Comparison of ENCODE assay signal across 8 cellular contexts in genomic region chr20:34705008-34705382, GRCh38. TPM values are rescaled to one million over a fixed set of nuclear protein-coding genes. Genes with fewer than 3 reads are reported as not detected.
A peak's percentile ranks its signal among the peaks of the same experiment; 100 is the strongest.
DNase-seq lines count a peak whose midpoint lies in the region; ATAC-seq and TF ChIP-seq lines count a peak whose summit lies in the region.

No MANE protein-coding gene starts in this region.

- H3K4me3 Mint-ChIP-seq in endodermal cell, result peak overlapping the region; percentile 90

- ATAC-seq in left lobe of liver, result no peak

- H3K4me2 ChIP-seq in DOHH2 (ENCODE audit: low read length) (peak overlapping the region; percentile 97), OCI-LY3 (ENCODE audit: low read length) (peak overlapping the region; percentile 96)

- H4K20me1 ChIP-seq in DOHH2 (ENCODE audit: control insufficient read depth, insufficient read depth, low read depth, low read length) (no peaks in the 10 kb centered on the region), OCI-LY3 (ENCODE audit: insufficient read depth, low read length) (no peaks in the 10 kb centered on the region)

- intact Hi-C loops in ovary (cut with DNase I), result loop anchor here in 3 of 4 donors (2.0 to 10.0 kb wide), 4 partner anchors 146 to 393 kb away; partner anchors contain the start of gene MAP1LC3A (in 1 of the 3)

- H3F3A ChIP-seq in DOHH2 (ENCODE audit: control insufficient read depth, insufficient read depth), result peaks cover 14% of the 10 kb centered on the region

- DNase-seq in endodermal cell (no peak), ovary (no peak), left lobe of liver (ENCODE audit: low spot score) (no peak), DMS114 treated with DMSO at 0.1 percent for 48 hours (lab: John Stamatoyannopoulos, UW; ENCODE audit: unreplicated experiment) (no peak), GM19240 (ENCODE audit: insufficient read length, low spot score) (no peak), COR-L47 (lab: John Stamatoyannopoulos, UW) (no peak)

- H3K27me3 ChIP-seq in DOHH2 (ENCODE audit: control insufficient read depth, low read length) (peaks cover 10% of the 10 kb centered on the region), OCI-LY3 (ENCODE audit: low read depth, low read length) (peaks cover 18% of the 10 kb centered on the region), endodermal cell (ENCODE audit: control insufficient read depth, insufficient read depth, low read length, poor library complexity, severe bottlenecking) (peaks cover 8% of the 10 kb centered on the region), ovary (no peaks in the 10 kb centered on the region)

- 67 to 68% methylated on average over 4 to 5 of the region's 5 CpGs for WGBS in endodermal cell (ENCODE audit: insufficient coverage in 1 of 2, insufficient read length in 1 of 2), 2 experiments
- WGBS in ovary, 3 donors, result 19 to 29% (median 21%) methylated on average over 5 of the region's 5 CpGs

- H3K4me3 ChIP-seq in DOHH2 (ENCODE audit: low read length) (peak overlapping the region; percentile 85), OCI-LY3 (ENCODE audit: low read length) (peak overlapping the region; percentile 78), endodermal cell (ENCODE audit: low read length) (peak overlapping the region; percentile 88), ovary (peak overlapping the region; percentile 68)

- peaks cover 28% of the 10 kb centered on the region for H3K4me1 ChIP-seq in DOHH2 (ENCODE audit: control insufficient read depth, low read length)
- H3K4me1 ChIP-seq in OCI-LY3 (ENCODE audit: low read length), result peaks cover 18% of the 10 kb centered on the region
- peaks cover 5% of the 10 kb centered on the region for H3K4me1 ChIP-seq in endodermal cell (ENCODE audit: control insufficient read depth, insufficient read depth, low read length)
- H3K4me1 ChIP-seq in ovary (ENCODE audit: insufficient read depth), result peaks cover 3% of the 10 kb centered on the region

- H3K9me2 ChIP-seq in DOHH2 (replicated peaks; ENCODE audit: control insufficient read depth, low read length), result no peaks in the 10 kb centered on the region

- H2AFZ ChIP-seq in OCI-LY3 (ENCODE audit: low read depth, low read length), result peak overlapping the region; percentile 81

- H3K9me3 ChIP-seq in DOHH2 (ENCODE audit: control insufficient read depth, insufficient read depth, low read length) (no peaks in the 10 kb centered on the region), OCI-LY3 (ENCODE audit: insufficient read depth, low read length) (no peaks in the 10 kb centered on the region), endodermal cell (ENCODE audit: control insufficient read depth, low read length) (no peaks in the 10 kb centered on the region), ovary (no peaks in the 10 kb centered on the region)

- no peaks in the 10 kb centered on the region for H3K79me2 ChIP-seq in DOHH2 (ENCODE audit: control insufficient read depth, low read length)
- no peaks in the 10 kb centered on the region for H3K79me2 ChIP-seq in OCI-LY3 (ENCODE audit: low read length)

- peak overlapping the region; percentile 99 for H3K27ac Mint-ChIP-seq in endodermal cell

- H3K36me3 ChIP-seq in DOHH2 (ENCODE audit: control insufficient read depth, low read length) (no peaks in the 10 kb centered on the region), OCI-LY3 (replicated peaks; ENCODE audit: low read depth, low read length) (no peaks in the 10 kb centered on the region), endodermal cell (ENCODE audit: control insufficient read depth, insufficient read depth, low read length) (no peaks in the 10 kb centered on the region), ovary (no peaks in the 10 kb centered on the region)

- peak overlapping the region; percentile 7; the same call in 1 of the 2 replicates for H3K27ac ChIP-seq in DOHH2 (ENCODE audit: low read depth, low read length)
- H3K27ac ChIP-seq in OCI-LY3 (ENCODE audit: low read length), result no peak overlapping the region
- H3K27ac ChIP-seq in endodermal cell (ENCODE audit: low read depth, low read length), result peak overlapping the region; percentile 99
- peak overlapping the region; percentile 98 to 100 for H3K27ac ChIP-seq in ovary

- TF ChIP-seq EP300 in ovary (IDR thresholded peaks at IDR 0.05), result no peak

- H3K27me3 Mint-ChIP-seq in endodermal cell (ENCODE audit: insufficient read depth), result peaks cover 32% of the 10 kb centered on the region

- no peaks in the 10 kb centered on the region for H3K36me3 Mint-ChIP-seq in endodermal cell (ENCODE audit: low read depth)

- H3K9ac ChIP-seq in OCI-LY3 (ENCODE audit: low read length) (peak overlapping the region; percentile 65), endodermal cell (ENCODE audit: extremely low read depth, low read length, poor library complexity, severe bottlenecking) (peak overlapping the region; percentile 96)

- no peaks in the 10 kb centered on the region for H3K9me3 Mint-ChIP-seq in endodermal cell

- TF ChIP-seq CTCF in DOHH2 (IDR thresholded peaks at IDR 0.05; ENCODE audit: low read depth, low read length, poor library complexity, severe bottlenecking), result no peak
- no peak for TF ChIP-seq CTCF in OCI-LY3 (IDR thresholded peaks at IDR 0.05; ENCODE audit: low read depth, low read length)
- TF ChIP-seq CTCF in endodermal cell (conservative IDR thresholded peaks at IDR 0.05), result no peak
- no peak for TF ChIP-seq CTCF in ovary (IDR thresholded peaks at IDR 0.05)

- no peak for TF ChIP-seq POLR2A in ovary (IDR thresholded peaks at IDR 0.05)

- H3K4me1 Mint-ChIP-seq in endodermal cell, result peaks cover 29% of the 10 kb centered on the region

RNA-seq across cellular contexts. Expression of gene TP53INP2, which starts 0.9 kb away (rescaled TPM):
- 10 to 100 TPM in 1 of 2 donors, 1 to 10 TPM in 1; 7.0 to 20.2 TPM for total RNA-seq in endodermal cell
- polyA plus RNA-seq in endodermal cell (2013, experiment 1 of 2), result 13.9 TPM
- 12.8 TPM for polyA plus RNA-seq in endodermal cell (2013, experiment 2 of 2)
- 10 to 100 TPM in 4 of 7 donors, 1 to 10 TPM in 3; 4.9 to 16.0 (median 13.3) TPM for total RNA-seq in ovary
- 10 to 100 TPM in 1 of 2 donors, 1 to 10 TPM in 1; 6.9 to 50.3 TPM for polyA plus RNA-seq in ovary
- total RNA-seq in left lobe of liver, result 14.4 TPM

RNA-seq across cellular contexts. Expression of gene PIGU, which starts 28.1 kb away (rescaled TPM):
- total RNA-seq in endodermal cell, result 10 to 100 TPM; 35.8 to 41.2 TPM
- polyA plus RNA-seq in endodermal cell (2013, experiment 1 of 2), result 63.0 TPM
- 54.4 TPM for polyA plus RNA-seq in endodermal cell (2013, experiment 2 of 2)
- 10 to 100 TPM; 14.4 to 26.5 (median 19.1) TPM for total RNA-seq in ovary
- polyA plus RNA-seq in ovary, result 10 to 100 TPM; 20.9 to 61.4 TPM
- total RNA-seq in left lobe of liver, result 3.8 TPM
